ENCODE assay signal across 20 cellular contexts in genomic region chr5:28408186-28408585, GRCh38.
A peak's percentile ranks its signal among the peaks of the same experiment; 100 is the strongest.
DNase-seq lines count a peak whose midpoint lies in the region; ATAC-seq and TF ChIP-seq lines count a peak whose summit lies in the region.
"Had no signal": no experiment of that assay in that cellular context is flagged by ENCODE, and none has a peak within 500 bp of the region (broad histone marks: within the 10 kb centered on the region; RNA-seq: fewer than 3 reads in every experiment).

No MANE protein-coding gene starts in this region.

- no CpG with 5 or more reads among the region's 3 CpGs for WGBS in mesodermal cell (ENCODE audit: insufficient coverage in 2 of 2), 2 experiments

- no peaks in the 10 kb centered on the region for H3K4me1 ChIP-seq in mesodermal cell (ENCODE audit: control insufficient read depth, insufficient read depth, low read length, poor library complexity, severe bottlenecking)
- H3K4me1 ChIP-seq: pancreas had no signal

- no peak overlapping the region for H3K27ac Mint-ChIP-seq in stimulated activated naive B cell treated with anti-CD40 and anti-IgM and Interleukin-4, amounts not matched to agents 10 μg/mL and 1 μg/mL and 100 μg/mL, for 72 hours
- H3K27ac Mint-ChIP-seq: activated CD4-positive, alpha-beta T cell treated with anti-CD3 and anti-CD28 coated beads, Interleukin-2, amount 10 ng/mL, durations not matched to agents 24 days and 14 days; activated T-cell treated with anti-CD3 and anti-CD28 coated beads, Interleukin-2, amount 50 U/mL, for 72 hours; B cell; T-helper 2 cell treated with Interferon-gamma antibody and Interleukin-4, amounts not matched to agents 5 μg/mL and 100 μg/mL, for 36 hours had no signal

- peak; percentile 49 for DNase-seq in ELR (ENCODE audit: low read depth)
- DNase-seq in RPMI7951 (ENCODE audit: low read depth): peak; percentile 82
- peak; percentile 91 for DNase-seq in epithelial cell of esophagus (ENCODE audit: low read depth)
- no peak for DNase-seq in effector CD8-positive, alpha-beta T cell (lab: John Stamatoyannopoulos, UW)
- DNase-seq in NCI-H1092 (lab: John Stamatoyannopoulos, UW): no peak
- no peak for DNase-seq in stimulated activated naive B cell treated with anti-CD40 and anti-IgM and Interleukin-4, amounts not matched to agents 10 μg/mL and 1 μg/mL and 100 μg/mL, for 72 hours
- DNase-seq: activated CD4-positive, alpha-beta T cell treated with anti-CD3 and anti-CD28 coated beads, Interleukin-2, amount 10 ng/mL, durations not matched to agents 24 days and 14 days; activated T-cell treated with anti-CD3 and anti-CD28 coated beads, Interleukin-2, amount 50 U/mL, for 72 hours; cortex of kidney; foreskin melanocyte; H7; KG1; NCI-H1930; NCI-H524 treated with DMSO at 0.1 percent for 48 hours; pancreas had no signal

- no peaks in the 10 kb centered on the region for H3K27me3 Mint-ChIP-seq in stimulated activated naive B cell treated with anti-CD40 and anti-IgM and Interleukin-4, amounts not matched to agents 10 μg/mL and 1 μg/mL and 100 μg/mL, for 72 hours
- H3K27me3 Mint-ChIP-seq: activated CD4-positive, alpha-beta T cell treated with anti-CD3 and anti-CD28 coated beads, Interleukin-2, amount 10 ng/mL, durations not matched to agents 24 days and 14 days; B cell had no signal

- TF ChIP-seq CTCF in epithelial cell of esophagus (IDR thresholded peaks at IDR 0.05; ENCODE audit: insufficient read depth, low read depth, low read length, missing control alignments): no peak

- no peaks in the 10 kb centered on the region for H3K36me3 ChIP-seq in mesodermal cell (ENCODE audit: control insufficient read depth, insufficient read depth, low read length)
- H3K36me3 ChIP-seq: pancreas had no signal

- no peaks in the 10 kb centered on the region for H3K4me1 Mint-ChIP-seq in stimulated activated naive B cell treated with anti-CD40 and anti-IgM and Interleukin-4, amounts not matched to agents 10 μg/mL and 1 μg/mL and 100 μg/mL, for 72 hours
- H3K4me1 Mint-ChIP-seq: activated CD4-positive, alpha-beta T cell treated with anti-CD3 and anti-CD28 coated beads, Interleukin-2, amount 10 ng/mL, durations not matched to agents 24 days and 14 days; B cell had no signal

- H3K4me3 ChIP-seq in epithelial cell of esophagus (ENCODE audit: low read length) (no peak overlapping the region), mesodermal cell (ENCODE audit: extremely low read depth, insufficient read depth, low read length, poor library complexity, severe bottlenecking) (no peak overlapping the region)
- H3K4me3 ChIP-seq: pancreas had no signal

- no peaks in the 10 kb centered on the region for H3K36me3 Mint-ChIP-seq in stimulated activated naive B cell treated with anti-CD40 and anti-IgM and Interleukin-4, amounts not matched to agents 10 μg/mL and 1 μg/mL and 100 μg/mL, for 72 hours

- peak overlapping the region; percentile 20 for H3K27ac ChIP-seq in mesodermal cell (ENCODE audit: low read depth, low read length, severe bottlenecking)
- H3K27ac ChIP-seq: pancreas had no signal

- H3K4me3 Mint-ChIP-seq in stimulated activated naive B cell treated with anti-CD40 and anti-IgM and Interleukin-4, amounts not matched to agents 10 μg/mL and 1 μg/mL and 100 μg/mL, for 72 hours: no peak overlapping the region
- H3K4me3 Mint-ChIP-seq: activated CD4-positive, alpha-beta T cell treated with anti-CD3 and anti-CD28 coated beads, Interleukin-2, amount 10 ng/mL, durations not matched to agents 24 days and 14 days; activated T-cell treated with anti-CD3 and anti-CD28 coated beads, Interleukin-2, amount 50 U/mL, for 72 hours; B cell; T-helper 2 cell treated with Interferon-gamma antibody and Interleukin-4, amounts not matched to agents 5 μg/mL and 100 μg/mL, for 36 hours had no signal

- H3K9me3 ChIP-seq in mesodermal cell (ENCODE audit: control insufficient read depth, low read length): peaks cover 3% of the 10 kb centered on the region
- H3K9me3 ChIP-seq: pancreas had no signal

- H3K9me3 Mint-ChIP-seq in stimulated activated naive B cell treated with anti-CD40 and anti-IgM and Interleukin-4, amounts not matched to agents 10 μg/mL and 1 μg/mL and 100 μg/mL, for 72 hours: peaks cover 10 to 16% of the 10 kb centered on the region in 2 donors
- H3K9me3 Mint-ChIP-seq: activated CD4-positive, alpha-beta T cell treated with anti-CD3 and anti-CD28 coated beads, Interleukin-2, amount 10 ng/mL, durations not matched to agents 24 days and 14 days had no signal

- ATAC-seq in HG03432 (IDR thresholded peaks at IDR 0.05; ENCODE audit: unreplicated experiment): no peak
- no peak for ATAC-seq in stimulated activated naive B cell treated with anti-CD40 and anti-IgM and Interleukin-4, amounts not matched to agents 10 μg/mL and 1 μg/mL and 100 μg/mL, for 72 hours (replicated peaks)
- ATAC-seq: activated T-cell treated with anti-CD3 and anti-CD28 coated beads, Interleukin-2, amount 50 U/mL, for 72 hours; pancreas; Right ventricle myocardium inferior had no signal

Comparison
In these comparisons a context has a peak if more than half of its experiments do, and no peak if none do; other contexts are left out.
1. DNase-seq: peak in ELR (single experiment), RPMI7951 (single experiment) and epithelial cell of esophagus (single experiment); none in effector CD8-positive, alpha-beta T cell (single experiment), NCI-H1092 (single experiment) and stimulated activated naive B cell treated with anti-CD40 and anti-IgM and Interleukin-4, amounts not matched to agents 10 μg/mL and 1 μg/mL and 100 μg/mL, for 72 hours (single experiment).